In the genomic region with DNA sequence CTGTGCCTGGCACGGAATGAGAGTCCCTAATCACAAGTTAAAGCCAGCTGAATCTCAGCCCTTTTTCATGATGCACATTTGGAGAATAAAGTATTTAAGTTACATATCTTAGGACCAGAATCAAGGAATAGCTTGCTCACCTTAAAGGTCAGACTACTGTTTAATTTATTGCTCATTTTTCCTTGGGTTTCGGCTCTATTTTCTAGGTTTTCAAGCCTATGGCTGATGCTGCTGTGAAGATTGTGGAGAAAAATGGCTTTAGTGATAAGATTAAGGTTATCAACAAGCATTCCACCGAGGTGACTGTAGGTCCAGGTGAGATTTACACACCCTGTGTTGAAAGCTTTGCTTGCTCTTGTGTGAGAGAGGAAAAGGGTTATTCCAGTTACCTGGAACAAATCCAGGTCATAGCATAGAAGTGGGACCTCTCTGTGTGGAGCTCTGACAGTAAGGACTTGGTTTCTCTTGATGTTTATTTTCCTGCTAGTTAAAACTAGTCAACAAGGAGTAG, we compare ENCODE assay signal across 12 cellular contexts. TPM values are rescaled to one million over a fixed set of nuclear protein-coding genes. Genes with fewer than 3 reads are reported as not detected.
DNase-seq lines count a peak whose midpoint lies in the region; ATAC-seq, FAIRE-seq and TF ChIP-seq lines count a peak whose summit lies in the region.
"Had no signal": no experiment of that assay in that cellular context is flagged by ENCODE, and none has a peak within 500 bp of the region (broad histone marks: within the 10 kb centered on the region; RNA-seq: fewer than 3 reads in every experiment).

No MANE protein-coding gene starts in this region.

- DNase-seq in HepG2 (ENCODE audit: low spot score) = no peak
- DNase-seq in right lobe of liver = no peak
- peak; percentile 22 for DNase-seq in amniotic epithelial cell (ENCODE audit: low read depth)
- DNase-seq in left lung = no peak
- DNase-seq in activated CD4-positive, alpha-beta T cell treated with anti-CD3 and anti-CD28 coated beads for 1 hour = no peak
- no peak for DNase-seq in D721Med (ENCODE audit: insufficient read length, low spot score)
- no peak for DNase-seq in NCI-H748 (lab: John Stamatoyannopoulos, UW; ENCODE audit: unreplicated experiment)
- DNase-seq: GOT3 had no signal

- H3K27ac ChIP-seq in HepG2 (ENCODE audit: extremely low read length, insufficient read depth, low read length) = no peak overlapping the region
- H3K27ac ChIP-seq in right lobe of liver = no peak overlapping the region
- peak overlapping the region in 1 of 2 donors; percentile 20 for H3K27ac ChIP-seq in left lung
- H3K27ac ChIP-seq: A549, psoas muscle had no signal

- no peak overlapping the region for H3K4me2 ChIP-seq in HepG2 (ENCODE audit: low read depth, low read length)
- H3K4me2 ChIP-seq: A549 had no signal

- H3K4me1 ChIP-seq in HepG2 (ENCODE audit: insufficient read depth, low read length) (peaks cover 56% of the 10 kb centered on the region), right lobe of liver (peaks cover 0 to 27% (median 11%) of the 10 kb centered on the region in 4 donors), left lung (peaks cover 16 to 28% of the 10 kb centered on the region in 2 donors)

- no peak for TF ChIP-seq RAD21 in HepG2 (CRISPR knock-in tag; IDR thresholded peaks at IDR 0.05)

- ATAC-seq in HepG2 (no peak), right lobe of liver (no peak), left lung (peak; percentile 29), GM19467 (IDR thresholded peaks at IDR 0.05; ENCODE audit: unreplicated experiment) (no peak)

- WGBS in HepG2 (ENCODE audit: low lambda C conversion rate) = 55% methylated on average over 3 of the region's 3 CpGs
- WGBS in right lobe of liver (ENCODE audit: insufficient coverage, low coverage, low lambda C conversion rate, missing lambda C conversion rate) = 33% methylated on average over 3 of the region's 3 CpGs

- intact Hi-C loops in HepG2 (cut with micrococcal nuclease; ENCODE audit: unreplicated experiment) (loop anchor here (1.0 kb wide), 4 partner anchors 15 to 68 kb away; a partner anchor contains a TSS), right lobe of liver (cut with DNase I) (loop anchor here in 1 of 2 donors (5.0 kb wide), 2 partner anchors 72 to 87 kb away; no protein-coding TSS in a partner anchor), left lung (cut with DNase I) (loop anchor here in 1 of 2 donors (10.0 kb wide), 1 partner anchor 74 kb away; no protein-coding TSS in a partner anchor)

- H3K4me3 ChIP-seq in HepG2 (replicated peaks in 1 of 3; ENCODE audit: insufficient read depth in 1 of 3, low read depth in 2 of 3, low read length in 3 of 3) (no peak overlapping the region), right lobe of liver (no peak overlapping the region), left lung (no peak overlapping the region)
- H3K4me3 ChIP-seq: A549, psoas muscle had no signal

- H3K79me2 ChIP-seq in HepG2 (ENCODE audit: insufficient read depth, low read length) = no peaks in the 10 kb centered on the region

- TF ChIP-seq CTCF in HepG2 (CRISPR knock-in tag; IDR thresholded peaks at IDR 0.05) = no peak
- peak in 1 of 4 donors; percentile 4 for TF ChIP-seq CTCF in right lobe of liver (IDR thresholded peaks at IDR 0.05)
- peak in 1 of 2 donors; percentile 44 for TF ChIP-seq CTCF in left lung (IDR thresholded peaks at IDR 0.05)
- no peak for TF ChIP-seq CTCF in D721Med (IDR thresholded peaks at IDR 0.05; ENCODE audit: insufficient read depth, missing control alignments)

- FAIRE-seq in HepG2 (lab: Jason Lieb, UNC) (no peak), D721Med (lab: Jason Lieb, UNC) (no peak)
- FAIRE-seq: A549 had no signal

- no peak for TF ChIP-seq EP300 in HepG2 (IDR thresholded peaks at IDR 0.05; ENCODE audit: low read depth in 2 of 2, low read length in 2 of 2)
- TF ChIP-seq EP300 in HepG2 (CRISPR knock-in tag; IDR thresholded peaks at IDR 0.05; ENCODE audit: borderline replicate concordance) = no peak

- H3K9ac ChIP-seq in HepG2 (ENCODE audit: insufficient read depth, low read depth, low read length) = no peak overlapping the region

- no peak overlapping the region for H2AFZ ChIP-seq in HepG2 (ENCODE audit: low read length)

- in situ Hi-C loops in HepG2 (cut with HindIII; ENCODE audit: extremely low pct_ligation_motif_present, low pct_unique_long_range_greater_than_20kb) = loop anchor here (5.0 kb wide), 1 partner anchor 67 kb away; a partner anchor contains a TSS

- no TSS peak for BruUV-seq in HepG2 (replicated peaks; lab: Mats Ljungman, UMichigan)

- H3K9me3 ChIP-seq in HepG2 (ENCODE audit: low read length) (no peaks in the 10 kb centered on the region), right lobe of liver (no peaks in the 10 kb centered on the region), left lung (no peaks in the 10 kb centered on the region)
- H3K9me3 ChIP-seq: A549, BE2C, psoas muscle had no signal

- no peaks in the 10 kb centered on the region for H4K20me1 ChIP-seq in HepG2 (ENCODE audit: insufficient read depth, low read length)

- TF ChIP-seq POLR2A in HepG2 (IDR thresholded peaks at IDR 0.05; ENCODE audit: insufficient read depth in 1 of 2, low read depth in 2 of 2, low read length in 2 of 2) (no peak), right lobe of liver (IDR thresholded peaks at IDR 0.05) (no peak)

- H3K36me3 ChIP-seq in HepG2 (replicated peaks in 1 of 2; ENCODE audit: control insufficient read depth in 1 of 2, insufficient read depth in 2 of 2, low read length in 2 of 2) = peaks cover 4 to 32% of the 10 kb centered on the region in 2 experiments
- peaks cover 0 to 29% (median 10%) of the 10 kb centered on the region in 4 donors for H3K36me3 ChIP-seq in right lobe of liver
- H3K36me3 ChIP-seq in left lung = peaks cover 0 to 30% of the 10 kb centered on the region in 2 donors

- no peaks in the 10 kb centered on the region for H3K27me3 ChIP-seq in HepG2 (ENCODE audit: control insufficient read depth in 1 of 2, insufficient read depth in 2 of 2, low read length in 2 of 2)
- H3K27me3 ChIP-seq in right lobe of liver = no peaks in the 10 kb centered on the region
- no peaks in the 10 kb centered on the region for H3K27me3 ChIP-seq in left lung
- H3K27me3 ChIP-seq: BE2C had no signal

- POLR2A ChIA-PET in HepG2 (lab: Yijun Ruan, JAX) = interaction anchor here (2.9 kb wide), 1 partner anchor 18 kb away, joined by 21 read pairs; a partner anchor contains a TSS

- CTCF ChIA-PET in HepG2 (lab: Yijun Ruan, JAX; ENCODE audit: low intra/inter-chr PET ratio, low total read pairs) = interaction anchor here (1.1 to 7.0 kb wide), 3 partner anchors 48 to 71 kb away, joined by 3 to 96 read pairs (median 8); a partner anchor contains a TSS

RNA-seq across cellular contexts. Expression of a gene that starts 18.1 kb away (rescaled TPM):
- total RNA-seq in HepG2 (2016; rRNA removed; fragmentation: Illumina TruSeq; extraction: Trizol) (46.7 and 55.0 TPM in 2 replicates), right lobe of liver (10 to 100 TPM; 13.1 to 28.3 (median 21.1) TPM), left lung (10 to 100 TPM; 29.0 to 35.4 TPM)
- 9.5 and 12.3 TPM in 2 replicates for total RNA-seq in HepG2 (2016; cell fraction: cytosol; rRNA removed; fragmentation: Illumina TruSeq; extraction: Trizol; ENCODE audit: low read depth)
- 45.8 and 52.4 TPM in 2 replicates for total RNA-seq in HepG2 (2016; cell fraction: insoluble cytoplasmic fraction; rRNA removed; fragmentation: Illumina TruSeq; extraction: Trizol)
- 18.9 and 20.2 TPM in 2 replicates for total RNA-seq in HepG2 (2016; cell fraction: membrane; rRNA removed; fragmentation: Illumina TruSeq; extraction: Trizol)
- total RNA-seq in HepG2 (2016; cell fraction: nucleus; rRNA removed; fragmentation: Illumina TruSeq; extraction: Trizol) = 51.3 and 66.0 TPM in 2 replicates
- polyA plus RNA-seq in HepG2 (2011; rRNA removed) = 47.5 and 53.5 TPM in 2 replicates
- polyA plus RNA-seq in HepG2 (2011; cell fraction: cytosol; rRNA removed) = 35.5 and 39.1 TPM in 2 replicates
- polyA plus RNA-seq in HepG2 (2011; cell fraction: nucleus; rRNA removed) = 268 and 334 TPM in 2 replicates
- polyA plus RNA-seq in HepG2 (2012) = 28.1 and 39.6 TPM in 2 replicates
- 4.3 and 4.6 TPM in 2 replicates for polyA plus RNA-seq in HepG2 (2016; cell fraction: cytosol; fragmentation: Illumina TruSeq; extraction: Trizol; ENCODE audit: low read depth)
- polyA plus RNA-seq in HepG2 (2016; cell fraction: insoluble cytoplasmic fraction; fragmentation: Illumina TruSeq; extraction: Trizol; ENCODE audit: low read depth) = 36.4 and 39.2 TPM in 2 replicates
- 6.8 and 7.1 TPM in 2 replicates for polyA plus RNA-seq in HepG2 (2016; cell fraction: membrane; fragmentation: Illumina TruSeq; extraction: Trizol; ENCODE audit: low read depth)
- polyA plus RNA-seq in HepG2 (2016; cell fraction: nucleus; fragmentation: Illumina TruSeq; extraction: Trizol; ENCODE audit: insufficient read depth, low read depth) = 109 and 112 TPM in 2 replicates
- polyA minus RNA-seq in HepG2 (2011; rRNA and poly(A)+ RNA removed; ENCODE audit: low replicate concordance) = 105 and 173 TPM in 2 replicates
- polyA minus RNA-seq in HepG2 (2011; cell fraction: cytosol; rRNA and poly(A)+ RNA removed) = 15.1 and 21.0 TPM in 2 replicates
- polyA minus RNA-seq in HepG2 (2011; cell fraction: nucleus; rRNA and poly(A)+ RNA removed) = 89.8 and 99.8 TPM in 2 replicates

RNA-seq across cellular contexts. Expression of a gene that starts 18.2 kb away (rescaled TPM):
- 21.5 and 21.6 TPM in 2 replicates for total RNA-seq in HepG2 (2016; rRNA removed; fragmentation: Illumina TruSeq; extraction: Trizol)
- total RNA-seq in HepG2 (2016; cell fraction: cytosol; rRNA removed; fragmentation: Illumina TruSeq; extraction: Trizol; ENCODE audit: low read depth) = 4.2 and 5.7 TPM in 2 replicates
- total RNA-seq in HepG2 (2016; cell fraction: insoluble cytoplasmic fraction; rRNA removed; fragmentation: Illumina TruSeq; extraction: Trizol) = 19.7 and 21.7 TPM in 2 replicates
- 8.6 and 9.1 TPM in 2 replicates for total RNA-seq in HepG2 (2016; cell fraction: membrane; rRNA removed; fragmentation: Illumina TruSeq; extraction: Trizol)
- 28.4 and 34.8 TPM in 2 replicates for total RNA-seq in HepG2 (2016; cell fraction: nucleus; rRNA removed; fragmentation: Illumina TruSeq; extraction: Trizol)
- polyA plus RNA-seq in HepG2 (2011; rRNA removed) = 11.2 and 12.5 TPM in 2 replicates
- 6.1 and 9.0 TPM in 2 replicates for polyA plus RNA-seq in HepG2 (2011; cell fraction: cytosol; rRNA removed)
- 22.2 and 25.4 TPM in 2 replicates for polyA plus RNA-seq in HepG2 (2011; cell fraction: nucleus; rRNA removed)
- 12.1 and 13.5 TPM in 2 replicates for polyA plus RNA-seq in HepG2 (2012)
- polyA plus RNA-seq in HepG2 (2016; cell fraction: cytosol; fragmentation: Illumina TruSeq; extraction: Trizol; ENCODE audit: low read depth) = 2.2 and 2.4 TPM in 2 replicates
- polyA plus RNA-seq in HepG2 (2016; cell fraction: insoluble cytoplasmic fraction; fragmentation: Illumina TruSeq; extraction: Trizol; ENCODE audit: low read depth) = 19.5 and 20.3 TPM in 2 replicates
- 4.3 and 4.5 TPM in 2 replicates for polyA plus RNA-seq in HepG2 (2016; cell fraction: membrane; fragmentation: Illumina TruSeq; extraction: Trizol; ENCODE audit: low read depth)
- polyA plus RNA-seq in HepG2 (2016; cell fraction: nucleus; fragmentation: Illumina TruSeq; extraction: Trizol; ENCODE audit: insufficient read depth, low read depth) = 37.7 and 42.1 TPM in 2 replicates
- polyA minus RNA-seq in HepG2 (2011; rRNA and poly(A)+ RNA removed; ENCODE audit: low replicate concordance) = 8.8 and 15.1 TPM in 2 replicates
- polyA minus RNA-seq in HepG2 (2011; cell fraction: cytosol; rRNA and poly(A)+ RNA removed) = 4.7 and 4.9 TPM in 2 replicates
- 26.7 and 28.5 TPM in 2 replicates for polyA minus RNA-seq in HepG2 (2011; cell fraction: nucleus; rRNA and poly(A)+ RNA removed)
- 1 to 10 TPM; 4.0 to 5.4 (median 4.8) TPM for total RNA-seq in right lobe of liver
- 10 to 100 TPM; 11.7 to 17.0 TPM for total RNA-seq in left lung
